In the genomic region with DNA sequence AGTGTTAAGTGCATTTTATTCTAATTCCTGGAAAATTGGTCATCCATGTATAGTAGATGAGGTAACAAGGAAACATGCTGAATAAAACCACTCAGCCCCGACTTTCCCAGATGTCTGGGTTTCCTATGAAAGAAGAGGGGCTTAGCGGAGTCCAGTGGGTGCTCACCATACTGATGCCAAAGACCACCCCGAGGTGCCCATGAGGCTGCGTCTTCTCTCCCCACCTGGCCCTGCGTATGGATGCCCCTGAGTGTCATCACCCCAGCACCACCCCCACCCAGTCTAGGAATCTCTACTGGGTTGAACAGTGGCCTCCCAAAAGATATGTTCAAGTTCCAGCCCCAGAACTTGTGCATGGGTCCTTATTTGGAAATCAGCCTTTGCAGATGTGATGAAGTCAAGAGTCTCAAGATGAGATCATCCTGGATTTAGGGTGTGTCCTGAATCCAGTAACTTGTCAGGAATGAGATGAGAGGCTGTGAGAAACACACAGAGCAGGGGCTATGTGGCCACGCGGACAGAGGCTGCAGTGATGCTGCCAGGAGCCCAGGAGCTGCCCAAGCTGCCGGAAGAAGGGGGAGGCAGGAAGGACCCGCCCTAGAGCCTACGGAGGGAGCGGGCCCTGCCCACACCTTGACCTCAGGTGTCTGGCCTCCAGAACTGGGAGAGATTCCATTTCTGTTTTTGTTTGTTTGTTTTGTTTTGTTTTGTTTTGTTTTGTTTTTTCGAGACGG, we compare ENCODE assay signal across 14 cellular contexts.
DNase-seq lines count a peak whose midpoint lies in the region; ATAC-seq, FAIRE-seq and TF ChIP-seq lines count a peak whose summit lies in the region.
"Had no signal": no experiment of that assay in that cellular context is flagged by ENCODE, and none has a peak within 500 bp of the region (broad histone marks: within the 10 kb centered on the region; RNA-seq: fewer than 3 reads in every experiment).

No MANE protein-coding gene starts in this region.

- no peak overlapping the region for H3K4me2 ChIP-seq in GM23248 (ENCODE audit: unreplicated experiment)

- intact Hi-C loops in upper lobe of right lung (cut with DNase I), result no loop called here

- no peak for FAIRE-seq in frontal cortex (lab: Jason Lieb, UNC)

- 0 out of 2 replicates have a peak overlapping the region, but pooled peaks have one; percentile 7 for H2AFZ ChIP-seq in GM23248

- no peaks in the 10 kb centered on the region for H3K4me1 ChIP-seq in GM23248 (ENCODE audit: insufficient read depth)
- peaks cover 18% of the 10 kb centered on the region for H3K4me1 ChIP-seq in SJSA1 (replicated peaks)
- no peaks in the 10 kb centered on the region for H3K4me1 ChIP-seq in upper lobe of right lung

- H3F3A ChIP-seq in GM23248 (ENCODE audit: insufficient read depth), result no peaks in the 10 kb centered on the region

- in situ Hi-C loops in GM23248 (cut with MboI), result no loop called here

- no peaks in the 10 kb centered on the region for H3K9me2 ChIP-seq in GM23248 (ENCODE audit: insufficient read depth)

- H3K4me3 ChIP-seq in GM23248 (no peak overlapping the region), SJSA1 (no peak overlapping the region), foreskin fibroblast (ENCODE audit: low read depth in 1 of 2, low read length in 2 of 2) (no peak overlapping the region), upper lobe of right lung (no peak overlapping the region)
- H3K4me3 ChIP-seq: lung had no signal

- no peak for ATAC-seq in upper lobe of right lung
- ATAC-seq: HCT116; stimulated activated naive CD8-positive, alpha-beta T cell treated with anti-CD3 and anti-CD28 coated beads, Interleukin-15, amount 100 ng/mL, for 72 hours had no signal

- no peak overlapping the region for H3K27ac ChIP-seq in GM23248
- H3K27ac ChIP-seq in SJSA1, result peak overlapping the region; percentile 40
- no peak overlapping the region for H3K27ac ChIP-seq in upper lobe of right lung
- H3K27ac ChIP-seq in substantia nigra (ENCODE audit: low read depth, low read length, poor library complexity, severe bottlenecking), result no peak overlapping the region

- H4K20me1 ChIP-seq in GM23248 (ENCODE audit: insufficient read depth), result no peaks in the 10 kb centered on the region

- H3K27me3 ChIP-seq in GM23248 (replicated peaks; ENCODE audit: insufficient read depth) (no peaks in the 10 kb centered on the region), SJSA1 (replicated peaks) (no peaks in the 10 kb centered on the region), upper lobe of right lung (no peaks in the 10 kb centered on the region)

- no peaks in the 10 kb centered on the region for H3K79me2 ChIP-seq in GM23248 (ENCODE audit: insufficient read depth)

- 45 to 54% methylated on average over 13 of the region's 13 CpGs for WGBS in GM23248 (ENCODE audit: low coverage in 1 of 2, low lambda C conversion rate in 2 of 2, missing lambda C conversion rate in 2 of 2), 2 experiments

- no peaks in the 10 kb centered on the region for H3K9me3 ChIP-seq in GM23248 (ENCODE audit: low read depth)
- no peaks in the 10 kb centered on the region for H3K9me3 ChIP-seq in SJSA1 (replicated peaks)
- no peaks in the 10 kb centered on the region for H3K9me3 ChIP-seq in upper lobe of right lung

- TF ChIP-seq CTCF in foreskin fibroblast (IDR thresholded peaks at IDR 0.05; ENCODE audit: low read depth, low read length) (no peak), upper lobe of right lung (IDR thresholded peaks at IDR 0.05) (no peak)

- no peaks in the 10 kb centered on the region for H3K36me3 ChIP-seq in GM23248 (ENCODE audit: low read depth)
- H3K36me3 ChIP-seq in SJSA1, result no peaks in the 10 kb centered on the region
- H3K36me3 ChIP-seq in upper lobe of right lung, result no peaks in the 10 kb centered on the region

- DNase-seq in GM23248 (peak; percentile 78), SJSA1 (ENCODE audit: low read depth in 1 of 2, low spot score in 2 of 2) (peak; percentile 35 to 64), foreskin fibroblast (peak; percentile 65 to 84), upper lobe of right lung (peak; percentile 33), frontal cortex (ENCODE audit: low spot score in 2 of 2) (no peak), substantia nigra (lab: John Stamatoyannopoulos, UW) (no peak), GM19240 (ENCODE audit: insufficient read length, low spot score) (no peak)
- DNase-seq: caudate nucleus; NCI-H1105 treated with DMSO at 0.1 percent for 48 hours; NCI-H510A treated with DMSO at 0.1 percent for 48 hours; Right ventricle myocardium superior; stimulated activated naive CD8-positive, alpha-beta T cell treated with anti-CD3 and anti-CD28 coated beads, Interleukin-15, amount 100 ng/mL, for 72 hours had no signal

- H3K9ac ChIP-seq in GM23248, result no peak overlapping the region

Comparison
In these comparisons a context has a peak if more than half of its experiments do, and no peak if none do; other contexts are left out.
1. DNase-seq: peak in GM23248 (single experiment), SJSA1 (2 of 2), foreskin fibroblast (2 of 2) and upper lobe of right lung (single experiment); none in frontal cortex (0 of 2), substantia nigra (0 of 49) and GM19240 (single experiment).